8 cellular contexts compared by ENCODE assay signal in genomic region chr11:73334244-73335203, GRCh38. TPM values are rescaled to one million over a fixed set of nuclear protein-coding genes. Genes with fewer than 3 reads are reported as not detected.
DNase-seq lines count a peak whose midpoint lies in the region; ATAC-seq and TF ChIP-seq lines count a peak whose summit lies in the region.

No MANE protein-coding gene starts in this region.

- peak overlapping the region; percentile 35; the same call in 1 of the 2 replicates for H3K4me3 ChIP-seq in ACC112 (ENCODE audit: low read depth, low read length)
- H3K4me3 ChIP-seq in dorsolateral prefrontal cortex, result peak overlapping the region in 3 of 59 donors; percentile 5 to 24 (median 12)
- no peak overlapping the region for H3K4me3 ChIP-seq in mucosa of rectum (ENCODE audit: low read length in 2 of 2)

- H3K36me3 ChIP-seq in ACC112 (ENCODE audit: insufficient read depth, low read length), result no peaks in the 10 kb centered on the region
- H3K36me3 ChIP-seq in mucosa of rectum (ENCODE audit: control insufficient read depth in 2 of 2, insufficient read depth in 2 of 2, low read length in 2 of 2), result no peaks in the 10 kb centered on the region

- ATAC-seq in HG03520 (IDR thresholded peaks at IDR 0.05; ENCODE audit: unreplicated experiment) (no peak), HG02852 (IDR thresholded peaks at IDR 0.05; ENCODE audit: unreplicated experiment) (no peak), GM18868 (IDR thresholded peaks at IDR 0.05; ENCODE audit: unreplicated experiment) (no peak), HG02840 (IDR thresholded peaks at IDR 0.05; ENCODE audit: low FRiP score, unreplicated experiment) (no peak)

- peak; percentile 94 for DNase-seq in M059J (ENCODE audit: low read depth)
- DNase-seq in dorsolateral prefrontal cortex, result peak in 1 of 10 donors; percentile 62

- H3K79me2 ChIP-seq in ACC112 (ENCODE audit: control insufficient read depth, insufficient read depth, low read length, unreplicated experiment), result peaks cover 55% of the 10 kb centered on the region

- peaks cover 63% of the 10 kb centered on the region for H3K4me1 ChIP-seq in ACC112 (ENCODE audit: control insufficient read depth, insufficient read depth, low read length, unreplicated experiment)
- H3K4me1 ChIP-seq in mucosa of rectum (ENCODE audit: control insufficient read depth in 2 of 2, insufficient read depth in 2 of 2, low read length in 2 of 2), result peaks cover 13 to 20% of the 10 kb centered on the region in 2 donors

- no peak overlapping the region for H2AFZ ChIP-seq in ACC112 (ENCODE audit: low read length, unreplicated experiment)

- TF ChIP-seq CTCF in dorsolateral prefrontal cortex (IDR thresholded peaks at IDR 0.05 in 54 of 56, conservative IDR thresholded peaks at IDR 0.05 in 2 of 56; ENCODE audit: low read depth in 1 of 56, partially characterized antibody in 56 of 56), result peak in 1 of 56 donors; percentile 7

- H3K9ac ChIP-seq in mucosa of rectum (ENCODE audit: low read depth in 1 of 2, low read length in 2 of 2), result no peak overlapping the region

- intact Hi-C loops in dorsolateral prefrontal cortex (cut with DNase I), result loop anchor here (1.0 kb wide), 1 partner anchor 27 kb away; no protein-coding TSS in a partner anchor

- no peaks in the 10 kb centered on the region for H3K27me3 ChIP-seq in ACC112 (ENCODE audit: insufficient read depth, low read length)
- H3K27me3 ChIP-seq in dorsolateral prefrontal cortex, result no peaks in the 10 kb centered on the region
- H3K27me3 ChIP-seq in mucosa of rectum (ENCODE audit: control insufficient read depth in 2 of 2, insufficient read depth in 2 of 2, low read length in 2 of 2), result no peaks in the 10 kb centered on the region

- H3K9me3 ChIP-seq in mucosa of rectum (ENCODE audit: control insufficient read depth in 2 of 2, low read length in 2 of 2), result no peaks in the 10 kb centered on the region

- H3K27ac ChIP-seq in ACC112 (ENCODE audit: low read depth, low read length) (peak overlapping the region; percentile 77), dorsolateral prefrontal cortex (peak overlapping the region in 50 of 59 donors; percentile 2 to 82 (median 58)), mucosa of rectum (ENCODE audit: low read depth in 2 of 2, low read length in 2 of 2) (peak overlapping the region; percentile 2 to 44)

RNA-seq across cellular contexts. Expression of gene ARHGEF17, which starts 26.4 kb away (rescaled TPM):
- 6.0 and 17.5 TPM in 2 replicates for total RNA-seq in M059J (2014; rRNA removed; shearing (Covaris generic))
- total RNA-seq in dorsolateral prefrontal cortex, result 100 to 1,000 TPM in 102 of 120 experiments, 10 to 100 TPM in 18; 74.0 to 177 (median 117) TPM

RNA-seq across cellular contexts. Expression of gene RELT, which starts 41.7 kb away (rescaled TPM):
- total RNA-seq in M059J (2014; rRNA removed; shearing (Covaris generic)), result 6.6 and 10.8 TPM in 2 replicates
- total RNA-seq in dorsolateral prefrontal cortex, result 10 to 100 TPM in 110 of 120 experiments, 1 to 10 TPM in 10; 8.6 to 36.1 (median 12.8) TPM

Comparison
In these comparisons a context has a peak if more than half of its experiments do, and no peak if none do; other contexts are left out.
1. H3K27ac ChIP-seq: peak in every context shown above with its lines; median percentile 77 in ACC112; 58 in dorsolateral prefrontal cortex; 23 in mucosa of rectum.